In genomic region chr1:179365342-179366092, GRCh38 we compare ENCODE assay signal across 8 cellular contexts. TPM values are rescaled to one million over a fixed set of nuclear protein-coding genes. Genes with fewer than 3 reads are reported as not detected.
DNase-seq lines count a peak whose midpoint lies in the region; ATAC-seq and TF ChIP-seq lines count a peak whose summit lies in the region.

A gene with protein sequence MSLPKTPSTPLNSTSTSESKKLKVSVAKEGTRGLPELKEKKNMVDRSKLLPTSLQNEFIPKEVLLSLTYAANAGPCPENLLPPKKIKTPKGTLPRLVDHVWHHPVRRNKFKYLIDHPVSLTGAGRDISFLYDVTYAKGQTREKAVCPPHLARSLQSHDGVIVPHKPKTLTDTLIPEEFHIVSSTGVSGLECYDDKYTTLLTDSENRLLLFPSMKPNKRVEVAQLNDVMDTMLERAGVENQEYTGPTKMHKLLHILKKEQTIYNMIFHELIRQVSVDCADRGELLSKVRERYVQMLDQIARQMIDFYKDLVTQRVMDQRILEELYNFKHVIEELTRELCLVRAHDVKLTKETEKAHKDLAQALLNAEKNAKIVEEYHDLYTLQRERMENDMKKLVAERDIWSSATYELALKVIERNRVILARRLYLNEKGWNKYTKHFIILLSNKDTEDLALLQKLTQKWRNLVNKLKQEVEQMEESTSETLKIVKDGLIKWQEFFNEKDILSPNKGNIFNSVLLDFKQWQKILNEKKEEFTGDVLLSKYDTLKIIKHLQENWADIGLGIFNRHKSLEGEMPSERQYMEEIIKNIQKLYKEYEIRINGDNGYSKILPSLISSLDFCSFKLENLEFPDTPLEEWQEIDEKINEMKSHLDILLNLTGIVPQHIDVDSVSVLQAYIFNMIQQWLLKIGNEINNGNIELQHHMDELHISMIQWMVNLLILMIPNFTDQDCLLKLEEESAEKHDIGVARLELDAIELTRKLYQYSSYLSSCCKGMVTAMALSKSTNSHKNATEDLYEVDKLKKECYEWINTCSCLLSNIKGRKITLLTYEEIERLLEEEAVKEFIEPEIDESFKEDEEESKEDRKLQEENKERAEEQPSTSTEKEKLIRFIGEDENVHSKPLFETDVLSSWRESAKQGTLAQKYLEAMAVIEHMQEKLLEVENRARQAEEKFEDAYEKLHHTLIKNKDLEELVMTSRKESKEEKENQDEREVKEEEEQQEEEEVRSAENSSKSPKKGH (plus strand): TSS chr1:179365971. CDS start chr1:179366510, 539 bp downstream.

- peaks cover 3% of the 10 kb centered on the region; the same call in 1 of the 2 replicates for H3K27me3 Mint-ChIP-seq in WTC11 (ENCODE audit: low read depth)

- no peak for TF ChIP-seq CTCF in WTC11 (IDR thresholded peaks at IDR 0.05)
- no peak for TF ChIP-seq CTCF in cardiac fibroblast (IDR thresholded peaks at IDR 0.05; ENCODE audit: low read depth, low read length)

- peak within 1 kb of the TSS; percentile 95 for H3K27ac Mint-ChIP-seq in WTC11

- peak within 1 kb of the TSS; percentile 84 for H3K4me3 Mint-ChIP-seq in WTC11

- ATAC-seq in GM18907 (IDR thresholded peaks at IDR 0.05; ENCODE audit: unreplicated experiment) (peak; percentile 97), HG03139 (IDR thresholded peaks at IDR 0.05; ENCODE audit: unreplicated experiment) (peak; percentile 96), WTC11 (peak; percentile 93)

- POLR2A ChIA-PET in WTC11 (lab: Charles Lee) = interaction anchor here (1.4 kb wide), 1 partner anchor 72 kb away, joined by 4 read pairs; the partner anchor contains the start of gene SOAT1

- H3K36me3 Mint-ChIP-seq in WTC11 = no peaks in the 10 kb centered on the region

- H3K9me3 Mint-ChIP-seq in WTC11 = no peaks in the 10 kb centered on the region

- DNase-seq in AG08395 (ENCODE audit: low spot score) (peak; percentile 91), NCI-H2196 treated with DMSO at 0.1 percent for 48 hours (lab: John Stamatoyannopoulos, UW; ENCODE audit: unreplicated experiment) (peak; percentile 50), WTC11 (ENCODE audit: low spot score) (peak; percentile 70), cardiac fibroblast (ENCODE audit: low read depth in 2 of 2) (peak; percentile 91 to 92), iris pigment epithelial cell (ENCODE audit: low read depth) (peak; percentile 87)
- DNase-seq in stimulated activated CD4-positive, alpha-beta T cell treated with anti-CD3 and anti-CD28 coated beads, Interleukin-12 subunit alpha, Interleukin-12 subunit beta, amount 100 ng/mL, for 4 hours = peak; percentile 84

- CTCF ChIA-PET in WTC11 (lab: Charles Lee) = interaction anchor here (0.8 to 2.0 kb wide), 7 partner anchors 72 to 449 kb away, joined by 3 to 7 read pairs (median 5); partner anchors contain the start of gene SOAT1

- H3K4me3 ChIP-seq in cardiac fibroblast (replicated peaks in 1 of 2; ENCODE audit: low read depth in 2 of 2, low read length in 2 of 2) = peak within 1 kb of the TSS; percentile 73 to 78

- H3K4me1 Mint-ChIP-seq in WTC11 = peaks cover 3% of the 10 kb centered on the region; the same call in 1 of the 2 replicates

TF ChIP-seq in WTC11, 78 proteins besides CTCF, POLR2A, EP300 and RAD21:
- TF ChIP-seq ARID4B (CRISPR knock-in tag; IDR thresholded peaks at IDR 0.05; ENCODE audit: borderline replicate concordance) (peak; percentile 92; the same call in 1 of the 2 replicates), FOXK1 (CRISPR knock-in tag; IDR thresholded peaks at IDR 0.05) (peak; percentile 34; the same call in 1 of the 2 replicates), FOXJ3 (CRISPR knock-in tag; IDR thresholded peaks at IDR 0.05; ENCODE audit: borderline replicate concordance) (no peak), CREM (CRISPR knock-in tag; IDR thresholded peaks at IDR 0.05) (peak; percentile 67; the same call in 1 of the 2 replicates), TEAD1 (CRISPR knock-in tag; IDR thresholded peaks at IDR 0.05) (peak; percentile 69; the same call in 1 of the 2 replicates), PRRX2 (CRISPR knock-in tag; IDR thresholded peaks at IDR 0.05) (no peak), NR1H2 (CRISPR knock-in tag; IDR thresholded peaks at IDR 0.05) (no peak), ZNF232 (CRISPR knock-in tag; IDR thresholded peaks at IDR 0.05) (no peak), KAT7 (CRISPR knock-in tag; IDR thresholded peaks at IDR 0.05; ENCODE audit: borderline replicate concordance) (0 out of 2 replicates have a peak, but pooled peaks have one; percentile 37), ZNF512 (CRISPR knock-in tag; IDR thresholded peaks at IDR 0.05; ENCODE audit: borderline replicate concordance) (0 out of 2 replicates have a peak, but pooled peaks have one; percentile 72), GABPB1 (CRISPR knock-in tag; IDR thresholded peaks at IDR 0.05) (peak; percentile 99)
- TF ChIP-seq, protein P1, sequence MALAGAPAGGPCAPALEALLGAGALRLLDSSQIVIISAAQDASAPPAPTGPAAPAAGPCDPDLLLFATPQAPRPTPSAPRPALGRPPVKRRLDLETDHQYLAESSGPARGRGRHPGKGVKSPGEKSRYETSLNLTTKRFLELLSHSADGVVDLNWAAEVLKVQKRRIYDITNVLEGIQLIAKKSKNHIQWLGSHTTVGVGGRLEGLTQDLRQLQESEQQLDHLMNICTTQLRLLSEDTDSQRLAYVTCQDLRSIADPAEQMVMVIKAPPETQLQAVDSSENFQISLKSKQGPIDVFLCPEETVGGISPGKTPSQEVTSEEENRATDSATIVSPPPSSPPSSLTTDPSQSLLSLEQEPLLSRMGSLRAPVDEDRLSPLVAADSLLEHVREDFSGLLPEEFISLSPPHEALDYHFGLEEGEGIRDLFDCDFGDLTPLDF (CRISPR knock-in tag; IDR thresholded peaks at IDR 0.05) = no peak
- TF ChIP-seq, protein P2, sequence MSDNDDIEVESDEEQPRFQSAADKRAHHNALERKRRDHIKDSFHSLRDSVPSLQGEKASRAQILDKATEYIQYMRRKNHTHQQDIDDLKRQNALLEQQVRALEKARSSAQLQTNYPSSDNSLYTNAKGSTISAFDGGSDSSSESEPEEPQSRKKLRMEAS (CRISPR knock-in tag; IDR thresholded peaks at IDR 0.05) = peak; percentile 74
TF ChIP-seq in WTC11: peak in this region for 8.

RNA-seq across cellular contexts. Expression of the gene that starts here (rescaled TPM):
- 0.18 TPM in 1 of 3 replicates, not detected in the others for total RNA-seq in WTC11 (2021)

Comparison
In these comparisons a context has a peak if more than half of its experiments do, and no peak if none do; other contexts are left out.
1. Peak in every context shown above with its lines: DNase-seq, ATAC-seq and H3K4me3 ChIP-seq.
2. Peak in DNase-seq and ATAC-seq in WTC11; RNA of the gene not detected or under 1 TPM.